Comparison of ENCODE assay signal across 8 cellular contexts in the genomic region with DNA sequence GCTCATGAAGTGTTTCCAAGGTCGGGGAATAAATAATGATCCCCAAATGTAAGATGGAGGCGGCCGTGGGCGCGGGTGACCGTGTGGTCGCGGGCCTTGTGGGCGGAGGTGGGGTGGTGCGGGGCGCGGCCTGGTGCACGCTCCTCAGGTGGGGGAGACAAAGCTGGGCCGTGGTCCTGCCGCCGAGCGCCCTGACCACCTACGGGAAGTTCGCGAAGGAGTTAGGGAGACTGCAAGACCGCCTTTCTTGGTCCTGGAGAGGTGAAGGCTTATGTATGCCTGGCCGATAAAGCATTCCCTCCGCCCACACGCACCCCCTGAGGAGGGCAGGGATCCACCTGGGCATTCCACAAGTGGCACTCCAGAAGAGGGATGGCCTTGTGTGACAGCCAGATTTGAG. TPM values are rescaled to one million over a fixed set of nuclear protein-coding genes. Genes with fewer than 3 reads are reported as not detected.
DNase-seq lines count a peak whose midpoint lies in the region; ATAC-seq and TF ChIP-seq lines count a peak whose summit lies in the region.

No MANE protein-coding gene starts in this region.

- H3K36me3 Mint-ChIP-seq in naive thymus-derived CD4-positive, alpha-beta T cell, result no peaks in the 10 kb centered on the region

- no peaks in the 10 kb centered on the region for H4K20me1 ChIP-seq in Loucy (ENCODE audit: insufficient read depth, low read length, poor library complexity, severe bottlenecking)

- H3K4me3 ChIP-seq in BJ (ENCODE audit: low read depth, low read length) (peak overlapping the region; percentile 77), Loucy (ENCODE audit: low read length, poor library complexity, severe bottlenecking) (no peak overlapping the region), dorsolateral prefrontal cortex (peak overlapping the region; percentile 73 to 99 (median 96))
- peak overlapping the region; percentile 86 for H3K4me3 ChIP-seq in naive thymus-derived CD4-positive, alpha-beta T cell (ENCODE audit: low read length)

- no peaks in the 10 kb centered on the region for H3K9me3 ChIP-seq in Loucy (ENCODE audit: insufficient read depth, low read depth, low read length)
- H3K9me3 ChIP-seq in naive thymus-derived CD4-positive, alpha-beta T cell (ENCODE audit: control insufficient read depth in 2 of 3, low read length in 3 of 3), result no peaks in the 10 kb centered on the region

- POLR2A ChIA-PET in BJ (lab: Charles Lee), result no interaction called here
- POLR2A ChIA-PET in naive thymus-derived CD4-positive, alpha-beta T cell (lab: Charles Lee), result interaction anchor here (1.1 to 1.6 kb wide), 3 partner anchors 11 to 214 kb away, joined by 3 to 6 read pairs (median 5); no protein-coding TSS in a partner anchor

- no peaks in the 10 kb centered on the region; the same call in 1 of the 2 replicates for H3K79me2 ChIP-seq in Loucy (ENCODE audit: insufficient read depth, low read length)

- CTCF ChIA-PET in BJ (lab: Yijun Ruan, JAX), result interaction anchor here (0.8 kb wide), 1 partner anchor 61 kb away, joined by 3 read pairs; no protein-coding TSS in a partner anchor
- CTCF ChIA-PET in naive thymus-derived CD4-positive, alpha-beta T cell (lab: Charles Lee), result interaction anchor here (0.5 kb wide), 1 partner anchor 214 kb away, joined by 3 read pairs; no protein-coding TSS in a partner anchor

- H3K9me2 ChIP-seq in Loucy (replicated peaks; ENCODE audit: low read depth, low read length), result no peaks in the 10 kb centered on the region

- peaks cover 0 to 38% (median 0%) of the 10 kb centered on the region in 5 donors for H3K27me3 Mint-ChIP-seq in naive thymus-derived CD4-positive, alpha-beta T cell

- H3K9me3 Mint-ChIP-seq in naive thymus-derived CD4-positive, alpha-beta T cell, result no peaks in the 10 kb centered on the region

- TF ChIP-seq CTCF in BJ (IDR thresholded peaks at IDR 0.05; ENCODE audit: insufficient read depth, low read depth, low read length) (no peak), Loucy (conservative IDR thresholded peaks at IDR 0.05; ENCODE audit: low read length) (no peak), dorsolateral prefrontal cortex (IDR thresholded peaks at IDR 0.05 in 54 of 56, conservative IDR thresholded peaks at IDR 0.05 in 2 of 56; ENCODE audit: low read depth in 1 of 56, partially characterized antibody in 56 of 56) (no peak)

- H3K4me1 ChIP-seq in Loucy (ENCODE audit: insufficient read depth, low read length, poor library complexity, severe bottlenecking), result peaks cover 21% of the 10 kb centered on the region
- peaks cover 0 to 8% of the 10 kb centered on the region in 2 donors for H3K4me1 ChIP-seq in naive thymus-derived CD4-positive, alpha-beta T cell (ENCODE audit: control insufficient read depth in 2 of 2, insufficient read depth in 2 of 2, low read length in 2 of 2)

- H2AFZ ChIP-seq in Loucy (ENCODE audit: low read length), result no peak overlapping the region

- H3F3A ChIP-seq in Loucy (ENCODE audit: low read depth), result no peaks in the 10 kb centered on the region

- peak overlapping the region in 4 of 9 donors; percentile 16 to 51 (median 34) for H3K27ac Mint-ChIP-seq in naive thymus-derived CD4-positive, alpha-beta T cell

- H3K27ac ChIP-seq in dorsolateral prefrontal cortex, result peak overlapping the region in 58 of 59 donors; percentile 49 to 100 (median 97)
- H3K27ac ChIP-seq in naive thymus-derived CD4-positive, alpha-beta T cell (ENCODE audit: low read depth, low read length), result peak overlapping the region; percentile 77

- peaks cover 4 to 16% (median 6%) of the 10 kb centered on the region in 7 donors for H3K4me1 Mint-ChIP-seq in naive thymus-derived CD4-positive, alpha-beta T cell

- H3K9ac ChIP-seq in Loucy (ENCODE audit: low read depth, low read length, poor library complexity, severe bottlenecking), result no peak overlapping the region

- H3K27me3 ChIP-seq in BJ (ENCODE audit: control insufficient read depth, insufficient read depth, low read length) (no peaks in the 10 kb centered on the region), Loucy (ENCODE audit: insufficient read depth, low read length, poor library complexity, severe bottlenecking) (no peaks in the 10 kb centered on the region), dorsolateral prefrontal cortex (no peaks in the 10 kb centered on the region)
- H3K27me3 ChIP-seq in naive thymus-derived CD4-positive, alpha-beta T cell (ENCODE audit: control insufficient read depth in 2 of 2, insufficient read depth in 2 of 2, low read length in 2 of 2), result no peaks in the 10 kb centered on the region

- DNase-seq in BJ (ENCODE audit: low read depth) (no peak), dorsolateral prefrontal cortex (no peak), COLO829 (ENCODE audit: low spot score) (no peak), HuH-7.5 (ENCODE audit: low spot score) (no peak), SK-N-DZ (ENCODE audit: low spot score) (no peak)
- DNase-seq in naive thymus-derived CD4-positive, alpha-beta T cell, result no peak

- no peak for ATAC-seq in naive thymus-derived CD4-positive, alpha-beta T cell
- no peak for ATAC-seq in HG02885 (IDR thresholded peaks at IDR 0.05; ENCODE audit: poor library complexity, unreplicated experiment)

- peak overlapping the region in 9 of 10 donors; percentile 90 to 95 (median 93) for H3K4me3 Mint-ChIP-seq in naive thymus-derived CD4-positive, alpha-beta T cell

- H3K36me3 ChIP-seq in BJ (ENCODE audit: control insufficient read depth, insufficient read depth, low read length) (no peaks in the 10 kb centered on the region), Loucy (ENCODE audit: insufficient read depth, low read length) (no peaks in the 10 kb centered on the region)
- peaks cover 0 to 5% (median 0%) of the 10 kb centered on the region in 3 experiments for H3K36me3 ChIP-seq in naive thymus-derived CD4-positive, alpha-beta T cell (ENCODE audit: control insufficient read depth in 2 of 3, insufficient read depth in 3 of 3, low read length in 3 of 3)

- H3K4me2 ChIP-seq in Loucy (ENCODE audit: low read depth, low read length, poor library complexity, severe bottlenecking), result peak overlapping the region; percentile 62

- intact Hi-C loops in dorsolateral prefrontal cortex (cut with DNase I), result loop anchor here (5.0 to 10.0 kb wide), 4 partner anchors 109 to 652 kb away; a partner anchor contains a TSS
- intact Hi-C loops in naive thymus-derived CD4-positive, alpha-beta T cell (cut with micrococcal nuclease), result loop anchor here in 1 of 2 donors (5.0 to 10.0 kb wide), 3 partner anchors 208 to 456 kb away; a partner anchor contains a TSS

RNA-seq across cellular contexts. Expression of a gene that starts 1.6 kb away (rescaled TPM):
- 7.0 and 9.2 TPM in 2 replicates for polyA plus RNA-seq in BJ (2011; rRNA removed)
- polyA minus RNA-seq in BJ (2011; rRNA and poly(A)+ RNA removed), result 3.7 TPM in 2 replicates
- total RNA-seq in dorsolateral prefrontal cortex, result 1,000 to 10,000 TPM in 11 of 120 experiments, 100 to 1,000 TPM in 109; 338 to 1,341 (median 633) TPM
- 10 to 100 TPM in 4 of 5 experiments, 1 to 10 TPM in 1; 2.7 to 38.7 (median 20.2) TPM for total RNA-seq in naive thymus-derived CD4-positive, alpha-beta T cell
- 1 to 10 TPM; 3.2 to 3.6 TPM for polyA plus RNA-seq in naive thymus-derived CD4-positive, alpha-beta T cell
- polyA plus RNA-seq in SK-N-DZ (2014; cell fraction: cytosol; rRNA removed), result 21.0 and 26.3 TPM in 2 replicates
- 26.4 and 27.1 TPM in 2 replicates for polyA plus RNA-seq in SK-N-DZ (2014; cell fraction: nucleus; rRNA removed)

Comparison
In these comparisons a context has a peak if more than half of its experiments do, and no peak if none do; other contexts are left out.
1. RNA of a gene that starts 1.6 kb away (total RNA-seq): 338 to 1,341 TPM in dorsolateral prefrontal cortex; 2.7 to 38.7 TPM in naive thymus-derived CD4-positive, alpha-beta T cell; every median in the first group is over 4 times any median in the second.